ENCODE assay signal across 13 cellular contexts in the genomic region with DNA sequence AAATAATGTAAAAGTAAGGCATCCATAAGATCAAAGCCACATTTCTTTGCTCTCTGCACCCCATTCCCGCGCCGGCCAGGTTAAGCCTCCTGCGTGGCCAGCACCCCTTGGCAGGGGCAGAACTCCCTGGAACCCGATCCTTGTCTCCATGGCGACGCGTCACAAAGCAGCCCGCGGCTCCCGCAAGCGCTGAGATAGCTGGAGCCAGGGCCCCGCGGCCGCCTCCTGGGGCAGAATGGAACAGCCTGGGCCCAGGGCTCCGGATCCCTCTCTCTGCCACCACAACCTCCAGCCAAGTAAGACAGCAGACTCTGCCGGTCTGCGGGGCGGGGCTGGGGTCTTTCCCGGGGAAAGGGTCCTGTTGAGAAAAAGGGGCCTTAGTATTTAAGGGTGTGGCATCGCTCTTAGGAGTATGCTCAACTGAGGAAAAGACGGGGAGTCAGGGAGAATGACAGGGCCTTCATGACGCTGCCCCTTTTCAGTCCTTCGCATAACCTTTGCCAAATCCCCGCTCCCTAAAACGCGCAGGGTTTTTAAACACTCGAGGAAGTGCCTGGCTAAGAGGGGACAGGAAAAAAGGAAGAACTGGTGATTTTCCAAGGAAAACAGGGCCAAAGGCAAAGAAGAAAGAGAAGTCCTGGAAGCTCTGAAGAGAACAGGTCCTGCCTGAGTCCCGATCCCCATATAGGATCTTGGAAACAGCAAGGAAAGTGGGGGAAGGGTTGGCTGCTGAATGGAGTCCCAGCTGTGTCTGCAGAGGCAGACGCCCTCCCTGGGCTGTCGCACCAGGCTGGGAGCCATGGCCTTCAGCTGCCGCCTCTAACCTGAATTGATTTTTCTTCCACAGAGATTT. TPM values are rescaled to one million over a fixed set of nuclear protein-coding genes. Genes with fewer than 3 reads are reported as not detected.
DNase-seq lines count a peak whose midpoint lies in the region; ATAC-seq and TF ChIP-seq lines count a peak whose summit lies in the region.
"Had no signal": no experiment of that assay in that cellular context is flagged by ENCODE, and none has a peak within 500 bp of the region (broad histone marks: within the 10 kb centered on the region; RNA-seq: fewer than 3 reads in every experiment).

A gene (plus strand): TSS at position 176 of the 853 bp plus-strand sequence. CDS start 60 bp downstream, at position 236.

- peaks cover 5% of the 10 kb centered on the region for H3K9me3 Mint-ChIP-seq in activated T-helper 2 cell treated with anti-CD3 and anti-CD28 coated beads, Interferon-gamma antibody, Interleukin-2, Interleukin-4, amounts not matched to agents 10 μg/mL and 5 μg/mL and 100 μg/mL, durations not matched to agents 14 hours and 24 hours and 36 hours
- peaks cover 1 to 9% (median 5%) of the 10 kb centered on the region in 3 donors for H3K9me3 Mint-ChIP-seq in T-cell

- no peaks in the 10 kb centered on the region for H3K36me3 Mint-ChIP-seq in activated T-helper 2 cell treated with anti-CD3 and anti-CD28 coated beads, Interferon-gamma antibody, Interleukin-2, Interleukin-4, amounts not matched to agents 10 μg/mL and 5 μg/mL and 100 μg/mL, durations not matched to agents 14 hours and 24 hours and 36 hours (ENCODE audit: low read depth)
- H3K36me3 Mint-ChIP-seq in T-cell = no peaks in the 10 kb centered on the region

- H3K36me3 ChIP-seq in right atrium auricular region = no peaks in the 10 kb centered on the region
- no peaks in the 10 kb centered on the region for H3K36me3 ChIP-seq in upper lobe of right lung

- H3K4me3 ChIP-seq in right atrium auricular region (peak within 1 kb of the TSS in 1 of 2 donors; percentile 6), fibroblast of the aortic adventitia (ENCODE audit: low read depth, low read length) (no peak within 1 kb of the TSS), upper lobe of right lung (no peak within 1 kb of the TSS)

- no peak within 1 kb of the TSS for H3K4me3 Mint-ChIP-seq in activated T-helper 2 cell treated with anti-CD3 and anti-CD28 coated beads, Interferon-gamma antibody, Interleukin-2, Interleukin-4, amounts not matched to agents 10 μg/mL and 5 μg/mL and 100 μg/mL, durations not matched to agents 14 hours and 24 hours and 36 hours (ENCODE audit: low read depth)
- no peak within 1 kb of the TSS for H3K4me3 Mint-ChIP-seq in T-cell
- H3K4me3 Mint-ChIP-seq: activated naive CD8-positive, alpha-beta T cell treated with anti-CD3 and anti-CD28 coated beads, Interleukin-2, amount 50 U/mL, for 24 hours had no signal

- ATAC-seq in Right ventricle myocardium inferior (peak; percentile 49), upper lobe of right lung (peak; percentile 29), T-cell (replicated peaks in 1 of 4) (no peak)
- ATAC-seq: activated naive CD8-positive, alpha-beta T cell treated with anti-CD3 and anti-CD28 coated beads, Interleukin-2, amount 50 U/mL, for 24 hours; left lobe of liver had no signal

- peaks cover 51% of the 10 kb centered on the region for H3K27me3 Mint-ChIP-seq in activated T-helper 2 cell treated with anti-CD3 and anti-CD28 coated beads, Interferon-gamma antibody, Interleukin-2, Interleukin-4, amounts not matched to agents 10 μg/mL and 5 μg/mL and 100 μg/mL, durations not matched to agents 14 hours and 24 hours and 36 hours (ENCODE audit: low read depth)
- peaks cover 53% of the 10 kb centered on the region in 2 donors for H3K27me3 Mint-ChIP-seq in T-cell

- H3K27ac Mint-ChIP-seq in activated T-helper 2 cell treated with anti-CD3 and anti-CD28 coated beads, Interferon-gamma antibody, Interleukin-2, Interleukin-4, amounts not matched to agents 10 μg/mL and 5 μg/mL and 100 μg/mL, durations not matched to agents 14 hours and 24 hours and 36 hours = no peak within 1 kb of the TSS
- H3K27ac Mint-ChIP-seq in T-cell = no peak within 1 kb of the TSS
- H3K27ac Mint-ChIP-seq: activated naive CD8-positive, alpha-beta T cell treated with anti-CD3 and anti-CD28 coated beads, Interleukin-2, amount 50 U/mL, for 24 hours had no signal

- intact Hi-C loops in Right ventricle myocardium inferior (cut with DNase I) (no loop called here), upper lobe of right lung (cut with DNase I) (no loop called here)
- intact Hi-C loops in activated T-helper 2 cell treated with anti-CD3 and anti-CD28 coated beads, Interferon-gamma antibody, Interleukin-2, Interleukin-4, amounts not matched to agents 10 μg/mL and 5 μg/mL and 100 μg/mL, durations not matched to agents 14 hours and 24 hours and 36 hours (cut with micrococcal nuclease) = no loop called here

- H3K4me1 Mint-ChIP-seq in activated T-helper 2 cell treated with anti-CD3 and anti-CD28 coated beads, Interferon-gamma antibody, Interleukin-2, Interleukin-4, amounts not matched to agents 10 μg/mL and 5 μg/mL and 100 μg/mL, durations not matched to agents 14 hours and 24 hours and 36 hours (ENCODE audit: low read depth) = no peaks in the 10 kb centered on the region
- H3K4me1 Mint-ChIP-seq in T-cell = no peaks in the 10 kb centered on the region
- H3K4me1 Mint-ChIP-seq: activated naive CD8-positive, alpha-beta T cell treated with anti-CD3 and anti-CD28 coated beads, Interleukin-2, amount 50 U/mL, for 24 hours had no signal

- TF ChIP-seq CTCF in right atrium auricular region (IDR thresholded peaks at IDR 0.05) (no peak), fibroblast of the aortic adventitia (IDR thresholded peaks at IDR 0.05; ENCODE audit: insufficient read depth, low read length) (peak; percentile 26), upper lobe of right lung (IDR thresholded peaks at IDR 0.05) (no peak)

- CTCF ChIA-PET in T-cell (lab: Charles Lee) = no interaction called here

- no peaks in the 10 kb centered on the region for H3K9me3 ChIP-seq in right atrium auricular region
- H3K9me3 ChIP-seq in upper lobe of right lung = no peaks in the 10 kb centered on the region

- H3K4me1 ChIP-seq in right atrium auricular region (peaks cover 0 to 6% of the 10 kb centered on the region in 2 donors), upper lobe of right lung (no peaks in the 10 kb centered on the region)

- DNase-seq in Right ventricle myocardium inferior (ENCODE audit: missing footprints) (peak; percentile 49), right atrium auricular region (ENCODE audit: low spot score) (no peak), fibroblast of the aortic adventitia (ENCODE audit: low read depth) (no peak), left kidney (ENCODE audit: low read depth, low spot score) (peak; percentile 93), upper lobe of right lung (no peak), DMS79 (lab: John Stamatoyannopoulos, UW) (no peak), T-cell (no peak)
- no peak for DNase-seq in activated T-helper 2 cell treated with anti-CD3 and anti-CD28 coated beads, Interferon-gamma antibody, Interleukin-2, Interleukin-4, amounts not matched to agents 10 μg/mL and 5 μg/mL and 100 μg/mL, durations not matched to agents 14 hours and 24 hours and 36 hours (ENCODE audit: low spot score)
- DNase-seq: activated naive CD8-positive, alpha-beta T cell treated with anti-CD3 and anti-CD28 coated beads, Interleukin-2, amount 50 U/mL, for 24 hours; DMS79 treated with DMSO at 0.1 percent for 48 hours had no signal

- H3K27ac ChIP-seq in right atrium auricular region (no peak within 1 kb of the TSS), upper lobe of right lung (no peak within 1 kb of the TSS)

- H3K27me3 ChIP-seq in right atrium auricular region = no peaks in the 10 kb centered on the region
- H3K27me3 ChIP-seq in upper lobe of right lung = peaks cover 10% of the 10 kb centered on the region

- POLR2A ChIA-PET in T-cell (lab: Charles Lee) = no interaction called here

RNA-seq across cellular contexts. Expression of the gene that starts here (rescaled TPM):
- total RNA-seq in Right ventricle myocardium inferior = not detected
- total RNA-seq in right atrium auricular region = not detected
- total RNA-seq in fibroblast of the aortic adventitia (ENCODE audit: low replicate concordance) = not detected in 2 replicates
- not detected for total RNA-seq in upper lobe of right lung
- not detected in 2 replicates for total RNA-seq in activated T-helper 2 cell treated with anti-CD3 and anti-CD28 coated beads, Interferon-gamma antibody, Interleukin-2, Interleukin-4, amounts not matched to agents 10 μg/mL and 5 μg/mL and 100 μg/mL, durations not matched to agents 14 hours and 24 hours and 36 hours
- not detected for total RNA-seq in T-cell
- total RNA-seq: left lobe of liver, osteocyte, RPMI7951 had no signal

Comparison
In these comparisons a context has a peak if more than half of its experiments do, and no peak if none do; other contexts are left out.
1. Peak in DNase-seq and ATAC-seq in Right ventricle myocardium inferior; RNA of the gene not detected or under 1 TPM.
2. Peak in ATAC-seq in upper lobe of right lung; RNA of the gene not detected or under 1 TPM.